In the genomic region with DNA sequence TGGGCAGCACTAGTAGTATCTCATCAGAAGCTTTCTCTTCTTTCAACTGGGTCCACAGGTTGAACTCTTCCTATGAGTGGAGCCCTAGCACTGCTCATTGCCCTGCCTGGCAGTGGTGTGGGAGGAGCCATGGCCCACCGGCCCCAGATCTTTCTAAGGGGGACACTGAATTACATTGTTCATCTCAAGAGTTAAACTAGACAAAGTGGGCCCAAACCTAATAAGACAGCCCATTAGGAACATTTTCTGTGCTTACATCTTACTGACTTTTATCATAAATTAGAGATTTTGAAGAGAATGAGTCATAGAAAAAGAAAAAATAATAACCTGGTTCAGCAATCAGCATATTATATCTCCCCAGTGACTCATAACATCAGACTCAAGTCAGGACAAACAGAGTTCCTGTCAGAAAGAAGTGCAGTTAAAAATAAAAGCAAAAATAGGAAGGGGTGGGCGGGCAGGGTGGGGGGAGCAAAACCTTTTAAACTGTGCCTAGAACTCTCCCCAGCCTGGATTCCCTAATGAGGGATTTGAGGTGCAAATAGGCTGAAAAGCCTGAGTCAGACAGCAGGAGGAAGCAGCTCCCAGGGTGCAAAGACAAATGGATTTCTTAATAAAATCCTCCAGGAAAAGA, we compare ENCODE assay signal across 8 cellular contexts.
DNase-seq lines count a peak whose midpoint lies in the region; ATAC-seq and TF ChIP-seq lines count a peak whose summit lies in the region.

No MANE protein-coding gene starts in this region.

- no peak overlapping the region for H3K4me3 Mint-ChIP-seq in Caco-2 (ENCODE audit: unreplicated experiment)

- POLR2A ChIA-PET in Caco-2 (lab: Charles Lee) = no interaction called here

- H3K36me3 ChIP-seq in skeletal muscle satellite cell (ENCODE audit: insufficient read depth, low read length) (no peaks in the 10 kb centered on the region), Caco-2 (ENCODE audit: control insufficient read depth, insufficient read depth, low read length) (no peaks in the 10 kb centered on the region)

- H3K4me1 Mint-ChIP-seq in Caco-2 (ENCODE audit: low read depth, unreplicated experiment) = no peaks in the 10 kb centered on the region

- no peak overlapping the region for H3K27ac Mint-ChIP-seq in Caco-2 (ENCODE audit: unreplicated experiment)

- CTCF ChIA-PET in Caco-2 (lab: Charles Lee) = no interaction called here

- DNase-seq in activated naive CD4-positive, alpha-beta T cell treated with Interleukin-2 at 50 U/mL for 16 hours = peak; percentile 59
- no peak for DNase-seq in activated naive CD4-positive, alpha-beta T cell (lab: John Stamatoyannopoulos, UW)
- DNase-seq in SK-MEL-5 (ENCODE audit: low read depth, low spot score) = peak; percentile 34
- peak; percentile 57 for DNase-seq in dermis blood vessel endothelial cell
- DNase-seq in NCI-H1105 treated with DMSO at 0.1 percent for 48 hours (lab: John Stamatoyannopoulos, UW) = no peak
- DNase-seq in Caco-2 = no peak

- no peaks in the 10 kb centered on the region for H3K27me3 ChIP-seq in skeletal muscle satellite cell (ENCODE audit: control insufficient read depth, insufficient read depth, low read length)
- H3K27me3 ChIP-seq in Caco-2 (replicated peaks; ENCODE audit: control insufficient read depth, insufficient read depth, low read length) = no peaks in the 10 kb centered on the region

- no peak overlapping the region for H3K4me3 ChIP-seq in skeletal muscle satellite cell (ENCODE audit: low read length)
- H3K4me3 ChIP-seq in Caco-2 (ENCODE audit: low read depth, low read length) = no peak overlapping the region

- no peaks in the 10 kb centered on the region for H3K27me3 Mint-ChIP-seq in Caco-2 (ENCODE audit: insufficient read depth, unreplicated experiment)

- ATAC-seq in GM18517 (IDR thresholded peaks at IDR 0.05; ENCODE audit: unreplicated experiment) = no peak

- H3K36me3 Mint-ChIP-seq in Caco-2 (ENCODE audit: insufficient read depth, unreplicated experiment) = no peaks in the 10 kb centered on the region

- in situ Hi-C loops in SK-MEL-5 (cut with HindIII; ENCODE audit: low pct_unique_long_range_greater_than_20kb, low sequenced_read_pairs) = no loop called here

- no peak overlapping the region for H3K9ac ChIP-seq in skeletal muscle satellite cell (ENCODE audit: low read depth, low read length)

- H3K4me2 ChIP-seq in skeletal muscle satellite cell (ENCODE audit: low read length) = peak overlapping the region; percentile 57

- no TSS peak for BruUV-seq in Caco-2 (replicated peaks; lab: Mats Ljungman, UMichigan)

- H3K4me1 ChIP-seq in skeletal muscle satellite cell (ENCODE audit: control insufficient read depth, insufficient read depth, low read length) = peaks cover 27% of the 10 kb centered on the region
- H3K4me1 ChIP-seq in Caco-2 = no peaks in the 10 kb centered on the region; the same call in 1 of the 2 replicates

- intact Hi-C loops in Caco-2 (cut with micrococcal nuclease; ENCODE audit: unreplicated experiment) = no loop called here

- TF ChIP-seq CTCF in Caco-2 (IDR thresholded peaks at IDR 0.05; ENCODE audit: insufficient read depth in 1 of 2, low read depth in 1 of 2, low read length in 1 of 2, severe bottlenecking in 1 of 2, unreplicated experiment in 1 of 2) = no peak

- H3K9me3 Mint-ChIP-seq in Caco-2 (ENCODE audit: unreplicated experiment) = no peaks in the 10 kb centered on the region

- H3K9me3 ChIP-seq in skeletal muscle satellite cell (replicated peaks; ENCODE audit: low read length) (no peaks in the 10 kb centered on the region), Caco-2 (0 out of 2 replicates have a peak, but pooled peaks cover 5% of the 10 kb centered on the region)

Comparison
In these comparisons a context has a peak if more than half of its experiments do, and no peak if none do; other contexts are left out.
1. DNase-seq: peak in activated naive CD4-positive, alpha-beta T cell treated with Interleukin-2 at 50 U/mL for 16 hours (single experiment), SK-MEL-5 (single experiment) and dermis blood vessel endothelial cell (single experiment); none in activated naive CD4-positive, alpha-beta T cell (0 of 4), NCI-H1105 treated with DMSO at 0.1 percent for 48 hours (single experiment) and Caco-2 (0 of 2).